8 cellular contexts compared by ENCODE assay signal in genomic region chr13:73708393-73708985, GRCh38.
DNase-seq lines count a peak whose midpoint lies in the region; ATAC-seq, FAIRE-seq and TF ChIP-seq lines count a peak whose summit lies in the region.

No MANE protein-coding gene starts in this region.

- intact Hi-C loops in K562 (cut with micrococcal nuclease), result loop anchor here (5.0 to 10.0 kb wide), 2 partner anchors 424 to 866 kb away; no protein-coding TSS in a partner anchor

- H3K4me3 ChIP-seq in GM12865 (ENCODE audit: low read depth, low read length), result no peak overlapping the region
- no peak overlapping the region for H3K4me3 ChIP-seq in HFF-Myc (replicated peaks; ENCODE audit: low read depth, low read length)
- no peak overlapping the region for H3K4me3 ChIP-seq in MM.1S (ENCODE audit: low read length)
- no peak overlapping the region for H3K4me3 ChIP-seq in K562

- DNase-seq in A172 (ENCODE audit: low spot score), result peak; percentile 56
- DNase-seq in GM12865 (ENCODE audit: low read depth), result peak; percentile 64
- DNase-seq in HFF-Myc (ENCODE audit: extremely low read depth, low read depth), result peak; percentile 25
- peak; percentile 68 for DNase-seq in MM.1S
- DNase-seq in SK-N-DZ (ENCODE audit: low spot score), result peak; percentile 64
- peak; percentile 29 to 56 (median 34) for DNase-seq in K562 (ENCODE audit: extremely low read depth in 1 of 4, low spot score in 3 of 4)
- peak; percentile 82 for DNase-seq in inferior parietal cortex (ENCODE audit: extremely low spot score)
- peak; percentile 28 to 56 for DNase-seq in stimulated activated CD4-positive, alpha-beta T cell treated with anti-CD3 and anti-CD28 coated beads, Interleukin-2, amount 100 ng/mL, for 24 hours

- no peak for TF ChIP-seq POLR2A in K562 (conservative IDR thresholded peaks at IDR 0.05)

- H3K79me2 ChIP-seq in MM.1S (ENCODE audit: low read length) (no peaks in the 10 kb centered on the region), K562 (ENCODE audit: control insufficient read depth, insufficient read depth, low read length) (no peaks in the 10 kb centered on the region)

- H3K9me1 ChIP-seq in K562 (ENCODE audit: control insufficient read depth, insufficient read depth, low read length), result no peaks in the 10 kb centered on the region

- no peaks in the 10 kb centered on the region for H3K36me3 ChIP-seq in MM.1S (replicated peaks; ENCODE audit: insufficient read depth, low read length)
- no peaks in the 10 kb centered on the region for H3K36me3 ChIP-seq in K562 (ENCODE audit: control insufficient read depth, insufficient read depth, low read length)

- H3K9ac ChIP-seq in MM.1S (ENCODE audit: low read length) (no peak overlapping the region), K562 (ENCODE audit: insufficient read depth in 1 of 2, low read depth in 2 of 2, low read length in 2 of 2) (no peak overlapping the region)

- H3K27me3 ChIP-seq in MM.1S (replicated peaks; ENCODE audit: insufficient read depth, low read length) (no peaks in the 10 kb centered on the region), K562 (ENCODE audit: control insufficient read depth in 2 of 2, insufficient read depth in 2 of 2, low read length in 2 of 2) (no peaks in the 10 kb centered on the region)

- no peaks in the 10 kb centered on the region for H3K9me3 ChIP-seq in MM.1S (replicated peaks; ENCODE audit: insufficient read depth, low read length)
- H3K9me3 ChIP-seq in K562 (replicated peaks; ENCODE audit: control insufficient read depth, insufficient read depth, low read depth, low read length), result no peaks in the 10 kb centered on the region

- peak; percentile 77 to 86 for TF ChIP-seq RAD21 in K562 (CRISPR knock-in tag; conservative IDR thresholded peaks at IDR 0.05 in 1 of 2, IDR thresholded peaks at IDR 0.05 in 1 of 2)

- TF ChIP-seq EP300 in K562 (IDR thresholded peaks at IDR 0.05; ENCODE audit: low read length), result no peak

- no TSS peak for BruUV-seq in K562 (replicated peaks; lab: Mats Ljungman, UMichigan)

- H2AFZ ChIP-seq in MM.1S (ENCODE audit: low read length) (no peak overlapping the region), K562 (ENCODE audit: low read depth, low read length) (no peak overlapping the region)

- H3F3A ChIP-seq in MM.1S (ENCODE audit: insufficient read depth, low read length), result no peaks in the 10 kb centered on the region

- peaks cover 10% of the 10 kb centered on the region; the same call in 1 of the 2 replicates for H3K4me1 ChIP-seq in MM.1S (ENCODE audit: low read length)
- no peaks in the 10 kb centered on the region for H3K4me1 ChIP-seq in K562 (replicated peaks in 1 of 2; ENCODE audit: control insufficient read depth in 2 of 2, insufficient read depth in 2 of 2, low read length in 2 of 2)

- no peak overlapping the region for H3K4me2 ChIP-seq in MM.1S (ENCODE audit: low read depth, low read length)
- H3K4me2 ChIP-seq in K562 (ENCODE audit: insufficient read depth, low read length), result no peak overlapping the region

- no peak overlapping the region for H3K27ac ChIP-seq in MM.1S (ENCODE audit: low read length)
- no peak overlapping the region for H3K27ac ChIP-seq in K562 (ENCODE audit: extremely low read depth, low read depth, low read length)

- CTCF ChIA-PET in K562 (lab: Yijun Ruan, JAX; ENCODE audit: low intra/inter-chr PET ratio), result interaction anchor here (0.6 to 0.7 kb wide), 2 partner anchors 635 to 865 kb away, joined by 3 read pairs; no protein-coding TSS in a partner anchor

- in situ Hi-C loops in K562 (cut with MboI), result loop anchor here (25.0 kb wide), 1 partner anchor 896 kb away; no protein-coding TSS in a partner anchor

- H3K9me2 ChIP-seq in MM.1S (replicated peaks; ENCODE audit: insufficient read depth, low read length), result no peaks in the 10 kb centered on the region

- POLR2A ChIA-PET in K562 (lab: Yijun Ruan, JAX), result no interaction called here

- FAIRE-seq in K562 (lab: Jason Lieb, UNC), result peak; percentile 49

- peak; percentile 85 for ATAC-seq in K562

- TF ChIP-seq CTCF in GM12865 (IDR thresholded peaks at IDR 0.05; ENCODE audit: insufficient read depth, low read depth, low read length, missing control alignments), result peak; percentile 65
- peak; percentile 74 for TF ChIP-seq CTCF in HFF-Myc (IDR thresholded peaks at IDR 0.05; ENCODE audit: low read depth, low read length, missing control alignments)
- peak; percentile 83 for TF ChIP-seq CTCF in MM.1S (IDR thresholded peaks at IDR 0.05; ENCODE audit: low read length)
- peak in 2 of 3 experiments; percentile 53 to 70; a peak in 4 of 6 replicates for TF ChIP-seq CTCF in K562 (IDR thresholded peaks at IDR 0.05 in 2 of 3, conservative IDR thresholded peaks at IDR 0.05 in 1 of 3; ENCODE audit: insufficient read depth in 2 of 3, low read depth in 1 of 3, low read length in 3 of 3)

- H4K20me1 ChIP-seq in MM.1S (ENCODE audit: insufficient read depth, low read length) (no peaks in the 10 kb centered on the region), K562 (replicated peaks; ENCODE audit: control insufficient read depth, insufficient read depth, low read length) (no peaks in the 10 kb centered on the region)

- WGBS in K562 (ENCODE audit: insufficient coverage, low coverage, missing lambda C conversion rate), result 0% methylated on average over 1 of the region's 1 CpG

TF ChIP-seq in K562, 482 proteins besides CTCF, POLR2A, EP300 and RAD21:
- TF ChIP-seq POLR3G (IDR thresholded peaks at IDR 0.05; ENCODE audit: extremely low read depth, insufficient read length, insufficient replicate concordance) (no peak), SMC3 (conservative IDR thresholded peaks at IDR 0.05; ENCODE audit: insufficient read depth, low read depth, low read length) (peak; percentile 50; the same call in 1 of the 2 replicates)
- TF ChIP-seq, protein P1, sequence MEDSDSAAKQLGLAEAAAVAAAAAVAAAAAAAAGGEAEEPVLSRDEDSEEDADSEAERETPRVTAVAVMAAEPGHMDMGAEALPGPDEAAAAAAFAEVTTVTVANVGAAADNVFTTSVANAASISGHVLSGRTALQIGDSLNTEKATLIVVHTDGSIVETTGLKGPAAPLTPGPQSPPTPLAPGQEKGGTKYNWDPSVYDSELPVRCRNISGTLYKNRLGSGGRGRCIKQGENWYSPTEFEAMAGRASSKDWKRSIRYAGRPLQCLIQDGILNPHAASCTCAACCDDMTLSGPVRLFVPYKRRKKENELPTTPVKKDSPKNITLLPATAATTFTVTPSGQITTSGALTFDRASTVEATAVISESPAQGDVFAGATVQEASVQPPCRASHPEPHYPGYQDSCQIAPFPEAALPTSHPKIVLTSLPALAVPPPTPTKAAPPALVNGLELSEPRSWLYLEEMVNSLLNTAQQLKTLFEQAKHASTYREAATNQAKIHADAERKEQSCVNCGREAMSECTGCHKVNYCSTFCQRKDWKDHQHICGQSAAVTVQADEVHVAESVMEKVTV (CRISPR knock-in tag; IDR thresholded peaks at IDR 0.05), result 0 out of 2 replicates have a peak, but pooled peaks have one; percentile 46
TF ChIP-seq in K562: peak in this region for 2.

Comparison
In these comparisons a context has a peak if more than half of its experiments do, and no peak if none do; other contexts are left out.
1. DNase-seq: peak in every context shown above with its lines; median percentile 82 in inferior parietal cortex; 68 in MM.1S; 64 in GM12865; 64 in SK-N-DZ; 56 in A172; 42 in stimulated activated CD4-positive, alpha-beta T cell treated with anti-CD3 and anti-CD28 coated beads, Interleukin-2, amount 100 ng/mL, for 24 hours; 34 in K562; 25 in HFF-Myc.